ENCODE assay signal across 33 cellular contexts in the genomic region with DNA sequence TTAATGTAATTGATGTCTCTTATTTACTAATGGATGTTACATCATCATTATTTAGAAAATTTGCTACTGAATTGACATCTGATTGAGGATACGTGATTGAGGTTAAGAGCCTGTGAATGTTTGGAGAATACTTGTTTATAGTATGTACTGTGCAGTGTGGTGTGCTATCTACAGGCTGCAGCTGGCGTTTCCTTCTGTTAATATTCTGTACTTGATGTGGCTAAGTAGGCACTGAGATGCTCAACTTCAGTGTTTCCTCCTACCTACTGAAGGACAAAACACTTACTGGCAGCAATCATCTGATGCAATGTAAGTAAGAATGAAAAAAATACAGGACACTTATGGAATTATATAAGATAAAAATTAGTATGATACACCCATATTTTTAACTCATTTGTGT.
"Had no signal": no experiment of that assay in that cellular context is flagged by ENCODE, and none has a peak within 500 bp of the region (broad histone marks: within the 10 kb centered on the region; RNA-seq: fewer than 3 reads in every experiment).

No MANE protein-coding gene starts in this region.

- H3K27ac Mint-ChIP-seq: activated CD4-positive, alpha-beta memory T cell treated with anti-CD3 and anti-CD28 coated beads for 36 hours; activated CD4-positive, alpha-beta T cell treated with anti-CD3 and anti-CD28 coated beads, Interleukin-2, amount 10 ng/mL, durations not matched to agents 24 days and 14 days; activated naive CD4-positive, alpha-beta T cell treated with anti-CD3 and anti-CD28 coated beads for 36 hours; activated naive CD8-positive, alpha-beta T cell treated with anti-CD3 and anti-CD28 coated beads for 36 hours; activated T-helper 1 cell treated with anti-CD3 and anti-CD28 coated beads, Interleukin-12 subunit alpha, Interleukin-12 subunit beta, Interleukin-2, Interleukin-4 antibody, amounts not matched to agents 30 ng/mL and 10 ng/mL and 1 ng/mL, durations not matched to agents 14 hours and 24 hours and 36 hours; brain; immature natural killer cell; memory B cell; naive thymus-derived CD4-positive, alpha-beta T cell; progenitor cell of endocrine pancreas; stimulated activated naive CD8-positive, alpha-beta T cell treated with anti-CD3 and anti-CD28 coated beads, Interleukin-15, Interleukin-2, amounts not matched to agents 100 ng/mL and 50 ng/mL, for 24 hours; type B pancreatic cell had no signal

- H3K27me3 Mint-ChIP-seq: activated CD4-positive, alpha-beta memory T cell treated with anti-CD3 and anti-CD28 coated beads for 36 hours; activated CD4-positive, alpha-beta T cell treated with anti-CD3 and anti-CD28 coated beads, Interleukin-2, amount 10 ng/mL, durations not matched to agents 24 days and 14 days; activated naive CD8-positive, alpha-beta T cell treated with anti-CD3 and anti-CD28 coated beads for 36 hours; naive thymus-derived CD4-positive, alpha-beta T cell; stimulated activated naive CD8-positive, alpha-beta T cell treated with anti-CD3 and anti-CD28 coated beads, Interleukin-15, Interleukin-2, amounts not matched to agents 100 ng/mL and 50 ng/mL, for 24 hours; type B pancreatic cell had no signal

- H3K4me3 ChIP-seq: adrenal gland, ascending aorta, ovary, right lobe of liver, thoracic aorta, vagina had no signal

- H3K4me1 ChIP-seq: adrenal gland, ascending aorta, right lobe of liver had no signal

- H3K27me3 ChIP-seq: adrenal gland, ascending aorta, ovary, right lobe of liver, vagina had no signal

- H3K4me3 Mint-ChIP-seq: activated CD4-positive, alpha-beta memory T cell treated with anti-CD3 and anti-CD28 coated beads for 36 hours; activated CD4-positive, alpha-beta T cell treated with anti-CD3 and anti-CD28 coated beads, Interleukin-2, amount 10 ng/mL, durations not matched to agents 24 days and 14 days; activated naive CD4-positive, alpha-beta T cell treated with anti-CD3 and anti-CD28 coated beads for 36 hours; activated naive CD8-positive, alpha-beta T cell treated with anti-CD3 and anti-CD28 coated beads for 36 hours; activated T-helper 1 cell treated with anti-CD3 and anti-CD28 coated beads, Interleukin-12 subunit alpha, Interleukin-12 subunit beta, Interleukin-2, Interleukin-4 antibody, amounts not matched to agents 30 ng/mL and 10 ng/mL and 1 ng/mL, durations not matched to agents 14 hours and 24 hours and 36 hours; brain; immature natural killer cell; memory B cell; naive thymus-derived CD4-positive, alpha-beta T cell; stimulated activated naive CD8-positive, alpha-beta T cell treated with anti-CD3 and anti-CD28 coated beads, Interleukin-15, Interleukin-2, amounts not matched to agents 100 ng/mL and 50 ng/mL, for 24 hours; type B pancreatic cell had no signal

- ATAC-seq: esophagus mucosa; left colon; naive thymus-derived CD4-positive, alpha-beta T cell; right lobe of liver had no signal

- H3K27ac ChIP-seq: adrenal gland, ascending aorta, right lobe of liver, thoracic aorta, vagina, WERI-Rb-1 had no signal

- DNase-seq: activated CD4-positive, alpha-beta memory T cell treated with anti-CD3 and anti-CD28 coated beads for 36 hours; activated CD4-positive, alpha-beta T cell treated with anti-CD3 and anti-CD28 coated beads, Interleukin-2, amount 10 ng/mL, durations not matched to agents 24 days and 14 days; activated CD4-positive, CD25-positive, alpha-beta regulatory T cell treated with anti-CD3 and anti-CD28 coated beads, Interleukin-2, amount 50 U/mL, for 72 hours; activated CD8-positive, alpha-beta memory T cell treated with anti-CD3 and anti-CD28 coated beads, Interleukin-2, amount 50 U/mL, for 4 hours; activated effector memory CD4-positive, alpha-beta T cell treated with anti-CD3 and anti-CD28 coated beads, Interleukin-2, amount 50 U/mL, for 16 hours; activated naive CD4-positive, alpha-beta T cell treated with anti-CD3 and anti-CD28 coated beads for 36 hours; activated naive CD8-positive, alpha-beta T cell treated with anti-CD3 and anti-CD28 coated beads for 36 hours; activated T-cell treated with anti-CD3 and anti-CD28 coated beads, Interleukin-2, amount 50 U/mL, for 1 hour; adrenal gland; cortex of kidney; foreskin fibroblast; head of caudate nucleus; hippocampal formation; immature natural killer cell; kidney; left colon; midbrain; naive thymus-derived CD4-positive, alpha-beta T cell; ovary; right lobe of liver; stimulated activated CD4-positive, alpha-beta T cell treated with anti-CD3 and anti-CD28 coated beads, Interleukin-2, amount 100 ng/mL, for 48 hours; T1000; WERI-Rb-1 had no signal

- H3K36me3 ChIP-seq: adrenal gland, ascending aorta, ovary, right lobe of liver, thoracic aorta, vagina, WERI-Rb-1 had no signal

- H3K9me3 Mint-ChIP-seq: activated naive CD8-positive, alpha-beta T cell treated with anti-CD3 and anti-CD28 coated beads for 36 hours; memory B cell had no signal

- H3K4me1 Mint-ChIP-seq: activated CD4-positive, alpha-beta T cell treated with anti-CD3 and anti-CD28 coated beads, Interleukin-2, amount 10 ng/mL, durations not matched to agents 24 days and 14 days; activated naive CD8-positive, alpha-beta T cell treated with anti-CD3 and anti-CD28 coated beads for 36 hours; immature natural killer cell; memory B cell; naive thymus-derived CD4-positive, alpha-beta T cell had no signal

- H3K9me3 ChIP-seq: adrenal gland, ascending aorta, ovary, right lobe of liver, thoracic aorta, vagina had no signal

- H3K36me3 Mint-ChIP-seq: activated CD4-positive, alpha-beta memory T cell treated with anti-CD3 and anti-CD28 coated beads for 36 hours; activated naive CD8-positive, alpha-beta T cell treated with anti-CD3 and anti-CD28 coated beads for 36 hours; brain; immature natural killer cell; memory B cell had no signal
